Comparison of ENCODE assay signal across 8 cellular contexts in genomic region chr14:93975791-93976476, GRCh38. TPM values are rescaled to one million over a fixed set of nuclear protein-coding genes. Genes with fewer than 3 reads are reported as not detected.
A peak's percentile ranks its signal among the peaks of the same experiment; 100 is the strongest.
DNase-seq lines count a peak whose midpoint lies in the region; ATAC-seq and TF ChIP-seq lines count a peak whose summit lies in the region.

No MANE protein-coding gene starts in this region.

- no peak for DNase-seq in upper lobe of right lung
- no peak for DNase-seq in AG08395 (ENCODE audit: low spot score)
- DNase-seq in A673 (ENCODE audit: low spot score): no peak
- DNase-seq in left lung: no peak

- H3K9me3 ChIP-seq in gastroesophageal sphincter (no peaks in the 10 kb centered on the region), upper lobe of right lung (no peaks in the 10 kb centered on the region), A673 (ENCODE audit: low read depth, low read length, poor library complexity, severe bottlenecking) (no peaks in the 10 kb centered on the region), left lung (no peaks in the 10 kb centered on the region)

- intact Hi-C loops in upper lobe of right lung (cut with DNase I) (no loop called here), A673 (cut with micrococcal nuclease; ENCODE audit: unreplicated experiment) (no loop called here), left lung (cut with DNase I) (no loop called here)

- ATAC-seq in GM21529 (IDR thresholded peaks at IDR 0.05; ENCODE audit: unreplicated experiment): peak; percentile 73
- no peak for ATAC-seq in gastroesophageal sphincter
- no peak for ATAC-seq in upper lobe of right lung
- ATAC-seq in left lung: no peak

- peak overlapping the region; percentile 47; the same call in 1 of the 2 replicates for H2AFZ ChIP-seq in KMS-11 (ENCODE audit: low read depth)

- CTCF ChIA-PET in A673 (lab: Charles Lee): no interaction called here

- no peak for TF ChIP-seq EP300 in gastroesophageal sphincter (IDR thresholded peaks at IDR 0.05)

- BruUV-seq in A673 (replicated peaks; lab: Mats Ljungman, UMichigan): no TSS peak

- POLR2A ChIA-PET in A673 (lab: Charles Lee; ENCODE audit: low non-redundant PET): no interaction called here

- H3K4me2 ChIP-seq in KMS-11: peak overlapping the region; percentile 91

- no peaks in the 10 kb centered on the region for H3K27me3 ChIP-seq in KMS-11 (ENCODE audit: insufficient read depth, low read depth)
- H3K27me3 ChIP-seq in gastroesophageal sphincter: no peaks in the 10 kb centered on the region
- H3K27me3 ChIP-seq in upper lobe of right lung: no peaks in the 10 kb centered on the region
- no peaks in the 10 kb centered on the region for H3K27me3 ChIP-seq in A673 (replicated peaks; ENCODE audit: insufficient read depth, low read depth, low read length, poor library complexity)
- no peaks in the 10 kb centered on the region for H3K27me3 ChIP-seq in left lung

- no peaks in the 10 kb centered on the region for H3K79me2 ChIP-seq in KMS-11 (ENCODE audit: insufficient read depth, low read depth)

- H3K4me1 ChIP-seq in KMS-11 (ENCODE audit: low read depth, poor library complexity, severe bottlenecking) (peaks cover 98% of the 10 kb centered on the region), gastroesophageal sphincter (peaks cover 3 to 83% (median 9%) of the 10 kb centered on the region in 3 donors), upper lobe of right lung (peaks cover 13% of the 10 kb centered on the region), A673 (ENCODE audit: insufficient read depth, low read length, poor library complexity, severe bottlenecking) (no peaks in the 10 kb centered on the region), left lung (peaks cover 0 to 4% of the 10 kb centered on the region in 2 donors)

- H3K4me3 ChIP-seq in KMS-11 (IDR thresholded peaks at IDR 0.05; ENCODE audit: insufficient read depth, low read depth, low read length) (no peak overlapping the region), gastroesophageal sphincter (peak overlapping the region; percentile 47 to 69), upper lobe of right lung (peak overlapping the region; percentile 11), A673 (ENCODE audit: low read depth, low read length, poor library complexity, severe bottlenecking) (no peak overlapping the region), left lung (no peak overlapping the region)

- no peaks in the 10 kb centered on the region for H4K20me1 ChIP-seq in KMS-11 (ENCODE audit: insufficient read depth)

- TF ChIP-seq POLR2A in GM15510 (IDR thresholded peaks at IDR 0.05; ENCODE audit: borderline replicate concordance, extremely low read depth, insufficient read length): peak; percentile 30
- no peak for TF ChIP-seq POLR2A in gastroesophageal sphincter (IDR thresholded peaks at IDR 0.05)

- 16 to 20% methylated on average over 8 to 9 of the region's 9 CpGs for WGBS in gastroesophageal sphincter (ENCODE audit: low coverage in 1 of 2), 2 donors

- 0 out of 2 replicates have a peak, but pooled peaks have one; percentile 12 for TF ChIP-seq CTCF in KMS-11 (conservative IDR thresholded peaks at IDR 0.05; ENCODE audit: low read depth, low read length)
- TF ChIP-seq CTCF in gastroesophageal sphincter (IDR thresholded peaks at IDR 0.05): peak in 1 of 4 experiments; percentile 44
- no peak for TF ChIP-seq CTCF in upper lobe of right lung (IDR thresholded peaks at IDR 0.05)
- no peak for TF ChIP-seq CTCF in A673 (conservative IDR thresholded peaks at IDR 0.05; ENCODE audit: low read depth, low read length)
- no peak for TF ChIP-seq CTCF in left lung (IDR thresholded peaks at IDR 0.05)

- H3K9ac ChIP-seq in KMS-11: peak overlapping the region; percentile 54

- H3K36me3 ChIP-seq in KMS-11 (ENCODE audit: insufficient read depth): no peaks in the 10 kb centered on the region
- no peaks in the 10 kb centered on the region for H3K36me3 ChIP-seq in gastroesophageal sphincter
- no peaks in the 10 kb centered on the region for H3K36me3 ChIP-seq in upper lobe of right lung
- no peaks in the 10 kb centered on the region for H3K36me3 ChIP-seq in A673 (ENCODE audit: insufficient read depth, low read length, poor library complexity, severe bottlenecking)
- no peaks in the 10 kb centered on the region for H3K36me3 ChIP-seq in left lung

- H3K27ac ChIP-seq in KMS-11 (peak overlapping the region; percentile 100), gastroesophageal sphincter (peak overlapping the region; percentile 87 to 99 (median 92)), upper lobe of right lung (peak overlapping the region; percentile 51), A673 (ENCODE audit: low read depth, low read length, poor library complexity, severe bottlenecking) (no peak overlapping the region), left lung (no peak overlapping the region)

RNA-seq across cellular contexts. Expression of gene ASB2, which starts 0.4 kb away (rescaled TPM):
- total RNA-seq in gastroesophageal sphincter (100 to 1,000 TPM; 118 to 208 (median 120) TPM), upper lobe of right lung (3.2 TPM), A673 (2021) (not detected in 2 replicates), left lung (1 to 10 TPM; 1.4 to 3.2 TPM)

RNA-seq across cellular contexts. Expression of gene CCDC197, which starts 21.2 kb away (rescaled TPM):
- total RNA-seq in gastroesophageal sphincter (not detected), upper lobe of right lung (not detected), A673 (2021) (not detected in 2 replicates), left lung (not detected)

RNA-seq across cellular contexts. Expression of gene FAM181A, which starts 48.8 kb away (rescaled TPM):
- total RNA-seq in gastroesophageal sphincter (not detected), upper lobe of right lung (3.5 TPM), A673 (2021) (not detected in 2 replicates), left lung (1 to 10 TPM in 1 of 2 donors, not detected in 1; 1.1 TPM)

RNA-seq across cellular contexts. Expression of gene OTUB2, which starts 50.2 kb away (rescaled TPM):
- under 1 TPM; 0.16 to 0.84 (median 0.65) TPM for total RNA-seq in gastroesophageal sphincter
- 1.0 TPM for total RNA-seq in upper lobe of right lung
- 1.1 and 2.3 TPM in 2 replicates for total RNA-seq in A673 (2021)
- total RNA-seq in left lung: 1 to 10 TPM; 1.2 to 1.5 TPM

Comparison
In these comparisons a context has a peak if more than half of its experiments do, and no peak if none do; other contexts are left out.
1. H3K27ac ChIP-seq: peak in KMS-11 (single experiment), gastroesophageal sphincter (4 of 4) and upper lobe of right lung (single experiment); none in A673 (single experiment) and left lung (0 of 2).
2. H3K4me3 ChIP-seq: peak in gastroesophageal sphincter (2 of 2) and upper lobe of right lung (single experiment); none in KMS-11 (single experiment), A673 (single experiment) and left lung (0 of 2).
3. RNA of gene ASB2, which starts 0.4 kb away (total RNA-seq): 118 to 208 TPM in gastroesophageal sphincter; 1.4 to 3.2 TPM in left lung, 3.2 TPM in upper lobe of right lung (single experiment) and not detected in A673; every median in the first group is over 10 times any median in the second.